Comparison of ENCODE assay signal across 1 cellular context in genomic region chr19:6276447-6276846, GRCh38.
TF ChIP-seq lines count a peak whose summit lies in the region.

No MANE protein-coding gene starts in this region.

TF ChIP-seq in K562, 482 proteins besides CTCF, POLR2A, EP300 and RAD21 (continued from another document and continues in another):
- TF ChIP-seq CHAMP1 (IDR thresholded peaks at IDR 0.05): no peak
- peak; percentile 32 for TF ChIP-seq MEIS2 (IDR thresholded peaks at IDR 0.05; ENCODE audit: partially characterized antibody)
- no peak for TF ChIP-seq SAFB (IDR thresholded peaks at IDR 0.05; ENCODE audit: borderline replicate concordance, low read depth, low read length)
- TF ChIP-seq COPS2 (conservative IDR thresholded peaks at IDR 0.05): no peak
- no peak for TF ChIP-seq ZBED1 (IDR thresholded peaks at IDR 0.05)
- peak in 1 of 2 experiments; percentile 76; a peak in 2 of 4 replicates for TF ChIP-seq MNT (conservative IDR thresholded peaks at IDR 0.05)
- no peak for TF ChIP-seq SRSF3 (IDR thresholded peaks at IDR 0.05; ENCODE audit: insufficient read depth, low read length)
- no peak for TF ChIP-seq GTF2E2 (tag; IDR thresholded peaks at IDR 0.05)
- no peak for TF ChIP-seq IRF2 (CRISPR knock-in tag; IDR thresholded peaks at IDR 0.05)
- TF ChIP-seq SETDB1 (IDR thresholded peaks at IDR 0.05; ENCODE audit: low read length): no peak
- no peak for TF ChIP-seq SMC3 (conservative IDR thresholded peaks at IDR 0.05; ENCODE audit: insufficient read depth, low read depth, low read length)
- no peak for TF ChIP-seq HDAC8 (tag; IDR thresholded peaks at IDR 0.05)
- TF ChIP-seq CXXC5 (CRISPR knock-in tag; IDR thresholded peaks at IDR 0.05): peak; percentile 84
- TF ChIP-seq RAD51 (IDR thresholded peaks at IDR 0.05; ENCODE audit: borderline replicate concordance, low read depth): peak; percentile 69; the same call in 1 of the 2 replicates
- TF ChIP-seq TAF7 (tag; IDR thresholded peaks at IDR 0.05): no peak
- no peak for TF ChIP-seq ZNF354B (CRISPR knock-in tag; IDR thresholded peaks at IDR 0.05)
- TF ChIP-seq EWSR1 (IDR thresholded peaks at IDR 0.05; ENCODE audit: borderline replicate concordance, low read depth, partially characterized antibody): no peak
- no peak for TF ChIP-seq ADNP (tag; IDR thresholded peaks at IDR 0.05)
- TF ChIP-seq TRIM28 (IDR thresholded peaks at IDR 0.05): no peak
- no peak for TF ChIP-seq PURB (CRISPR knock-in tag; IDR thresholded peaks at IDR 0.05; ENCODE audit: low read depth)
- TF ChIP-seq CREBBP (IDR thresholded peaks at IDR 0.05; ENCODE audit: low read depth, low read length): no peak
- no peak for TF ChIP-seq RBM34 (IDR thresholded peaks at IDR 0.05; ENCODE audit: borderline replicate concordance, insufficient read depth, low read length)
- peak in 1 of 2 experiments; percentile 91; a peak in 2 of 4 replicates for TF ChIP-seq RCOR1 (IDR thresholded peaks at IDR 0.05; ENCODE audit: borderline replicate concordance in 1 of 2, low read depth in 2 of 2, low read length in 2 of 2)
- peak; percentile 50 to 55; a peak in 3 of 4 replicates for TF ChIP-seq FOXK2 (conservative IDR thresholded peaks at IDR 0.05 in 1 of 2, IDR thresholded peaks at IDR 0.05 in 1 of 2; ENCODE audit: low read depth in 2 of 2)
- no peak for TF ChIP-seq SREBF2 (CRISPR knock-in tag; IDR thresholded peaks at IDR 0.05)
- TF ChIP-seq THRB (CRISPR knock-in tag; conservative IDR thresholded peaks at IDR 0.05): peak; percentile 55; the same call in 1 of the 2 replicates
- no peak for TF ChIP-seq MIER1 (IDR thresholded peaks at IDR 0.05; ENCODE audit: low read depth)
- no peak for TF ChIP-seq ZNF316 (IDR thresholded peaks at IDR 0.05)
- no peak for TF ChIP-seq CHD7 (IDR thresholded peaks at IDR 0.05; ENCODE audit: low read depth, low read length)
- TF ChIP-seq TEAD4 (IDR thresholded peaks at IDR 0.05; ENCODE audit: low read length): peak; percentile 62
- no peak for TF ChIP-seq TEAD4 (CRISPR knock-in tag; IDR thresholded peaks at IDR 0.05; ENCODE audit: borderline replicate concordance)
- peak; percentile 95 for TF ChIP-seq LEF1 (IDR thresholded peaks at IDR 0.05)
- no peak for TF ChIP-seq ZBTB1 (CRISPR knock-in tag; IDR thresholded peaks at IDR 0.05; ENCODE audit: borderline replicate concordance, low read depth)
- no peak for TF ChIP-seq IRF1 (CRISPR knock-in tag; IDR thresholded peaks at IDR 0.05; ENCODE audit: borderline replicate concordance)
- no peak for TF ChIP-seq ZFP36 (IDR thresholded peaks at IDR 0.05; ENCODE audit: low read depth, low read length, partially characterized antibody)
- no peak for TF ChIP-seq SMARCB1 (IDR thresholded peaks at IDR 0.05; ENCODE audit: insufficient read length, low read depth)
- TF ChIP-seq ZNF655 (CRISPR knock-in tag; IDR thresholded peaks at IDR 0.05): no peak
- no peak for TF ChIP-seq ZNF311 (CRISPR knock-in tag; IDR thresholded peaks at IDR 0.05)
- 0 out of 2 replicates have a peak, but pooled peaks have one; percentile 22 for TF ChIP-seq FOXM1 (IDR thresholded peaks at IDR 0.05; ENCODE audit: low read depth)
- no peak for TF ChIP-seq FOXM1 (CRISPR knock-in tag; IDR thresholded peaks at IDR 0.05; ENCODE audit: low read depth)
- TF ChIP-seq ASH1L (IDR thresholded peaks at IDR 0.05; ENCODE audit: borderline replicate concordance, low read depth, partially characterized antibody): no peak
- no peak for TF ChIP-seq E2F3 (CRISPR knock-in tag; IDR thresholded peaks at IDR 0.05)
- TF ChIP-seq TFAM (CRISPR knock-in tag; conservative IDR thresholded peaks at IDR 0.05): no peak
- no peak for TF ChIP-seq BMI1 (IDR thresholded peaks at IDR 0.05; ENCODE audit: low read length)
- TF ChIP-seq HDAC3 (IDR thresholded peaks at IDR 0.05; ENCODE audit: borderline replicate concordance, partially characterized antibody): no peak
- no peak for TF ChIP-seq ELK3 (CRISPR knock-in tag; IDR thresholded peaks at IDR 0.05)
- TF ChIP-seq KLF6 (CRISPR knock-in tag; IDR thresholded peaks at IDR 0.05; ENCODE audit: borderline replicate concordance): no peak
- peak; percentile 70 for TF ChIP-seq CBFA2T2 (conservative IDR thresholded peaks at IDR 0.05)
- no peak for TF ChIP-seq ZNF41 (CRISPR knock-in tag; conservative IDR thresholded peaks at IDR 0.05)
- TF ChIP-seq C11orf30 (IDR thresholded peaks at IDR 0.05; ENCODE audit: low read depth): no peak
- TF ChIP-seq NBN (IDR thresholded peaks at IDR 0.05; ENCODE audit: low read depth): peak; percentile 66; the same call in 1 of the 2 replicates
- TF ChIP-seq CHD4 (IDR thresholded peaks at IDR 0.05; ENCODE audit: insufficient read depth, insufficient replicate concordance, low read depth, low read length, poor library complexity, severe bottlenecking): no peak
